Comparison of ENCODE assay signal across 15 cellular contexts in genomic region chr10:35274511-35275060, GRCh38.
A peak's percentile ranks its signal among the peaks of the same experiment; 100 is the strongest.
DNase-seq lines count a peak whose midpoint lies in the region; ATAC-seq and TF ChIP-seq lines count a peak whose summit lies in the region.
"Had no signal": no experiment of that assay in that cellular context is flagged by ENCODE, and none has a peak within 500 bp of the region (broad histone marks: within the 10 kb centered on the region; RNA-seq: fewer than 3 reads in every experiment).

No MANE protein-coding gene starts in this region.

- no peaks in the 10 kb centered on the region for H3K9me3 Mint-ChIP-seq in osteocyte (ENCODE audit: unreplicated experiment)
- H3K9me3 Mint-ChIP-seq in effector memory CD8-positive, alpha-beta T cell: peaks cover 0 to 2% of the 10 kb centered on the region in 2 donors
- H3K9me3 Mint-ChIP-seq: CD4-positive, alpha-beta T cell had no signal

- H3K4me3 Mint-ChIP-seq in osteocyte (ENCODE audit: unreplicated experiment): no peak overlapping the region
- no peak overlapping the region for H3K4me3 Mint-ChIP-seq in effector memory CD8-positive, alpha-beta T cell
- H3K4me3 Mint-ChIP-seq: CD4-positive, alpha-beta T cell had no signal

- no peak for TF ChIP-seq CTCF in osteocyte (IDR thresholded peaks at IDR 0.05)

- peaks cover 2% of the 10 kb centered on the region for H3K27me3 Mint-ChIP-seq in osteocyte (ENCODE audit: unreplicated experiment)
- H3K27me3 Mint-ChIP-seq in effector memory CD8-positive, alpha-beta T cell: peaks cover 0 to 6% of the 10 kb centered on the region in 2 donors

- H3K27ac Mint-ChIP-seq in osteocyte (ENCODE audit: unreplicated experiment): no peak overlapping the region
- no peak overlapping the region for H3K27ac Mint-ChIP-seq in effector memory CD8-positive, alpha-beta T cell
- H3K27ac Mint-ChIP-seq: CD4-positive, alpha-beta T cell had no signal

- ATAC-seq in effector memory CD8-positive, alpha-beta T cell (replicated peaks): no peak
- ATAC-seq: A549, PC-3 had no signal

- no peaks in the 10 kb centered on the region for H3K36me3 Mint-ChIP-seq in osteocyte (ENCODE audit: unreplicated experiment)
- H3K36me3 Mint-ChIP-seq in effector memory CD8-positive, alpha-beta T cell (ENCODE audit: insufficient read depth): no peaks in the 10 kb centered on the region

- peaks cover 7% of the 10 kb centered on the region for H3K4me1 Mint-ChIP-seq in osteocyte (ENCODE audit: unreplicated experiment)
- H3K4me1 Mint-ChIP-seq in effector memory CD8-positive, alpha-beta T cell (ENCODE audit: low read depth in 2 of 2): no peaks in the 10 kb centered on the region

- peak; percentile 96 for DNase-seq in DMS 273 treated with DMSO at 0.1 percent for 48 hours (lab: John Stamatoyannopoulos, UW)
- DNase-seq in NCI-H2171 treated with DMSO at 0.1 percent for 48 hours (lab: John Stamatoyannopoulos, UW): peak; percentile 98
- peak; percentile 56 for DNase-seq in SK-N-DZ (ENCODE audit: low spot score)
- DNase-seq in osteocyte (ENCODE audit: extremely low spot score, unreplicated experiment): peak; percentile 40
- DNase-seq in effector memory CD8-positive, alpha-beta T cell: no peak
- DNase-seq in cerebellar cortex (ENCODE audit: low spot score): no peak
- DNase-seq in stimulated activated CD8-positive, alpha-beta memory T cell treated with anti-CD3 and anti-CD28 coated beads, Interleukin-4, amount 100 ng/mL, for 48 hours: no peak
- DNase-seq: CD4-positive, alpha-beta T cell; DMS79; KBM-7; NCI-H187 treated with DMSO at 0.1 percent for 48 hours; PC-3; RPMI8226; SHP77 treated with DMSO at 0.1 percent for 48 hours had no signal

Comparison
In these comparisons a context has a peak if more than half of its experiments do, and no peak if none do; other contexts are left out.
1. DNase-seq: peak in DMS 273 treated with DMSO at 0.1 percent for 48 hours (single experiment), NCI-H2171 treated with DMSO at 0.1 percent for 48 hours (single experiment), SK-N-DZ (single experiment) and osteocyte (single experiment); none in effector memory CD8-positive, alpha-beta T cell (0 of 3), cerebellar cortex (single experiment) and stimulated activated CD8-positive, alpha-beta memory T cell treated with anti-CD3 and anti-CD28 coated beads, Interleukin-4, amount 100 ng/mL, for 48 hours (single experiment).